Comparison of ENCODE assay signal across 8 cellular contexts in the genomic region with DNA sequence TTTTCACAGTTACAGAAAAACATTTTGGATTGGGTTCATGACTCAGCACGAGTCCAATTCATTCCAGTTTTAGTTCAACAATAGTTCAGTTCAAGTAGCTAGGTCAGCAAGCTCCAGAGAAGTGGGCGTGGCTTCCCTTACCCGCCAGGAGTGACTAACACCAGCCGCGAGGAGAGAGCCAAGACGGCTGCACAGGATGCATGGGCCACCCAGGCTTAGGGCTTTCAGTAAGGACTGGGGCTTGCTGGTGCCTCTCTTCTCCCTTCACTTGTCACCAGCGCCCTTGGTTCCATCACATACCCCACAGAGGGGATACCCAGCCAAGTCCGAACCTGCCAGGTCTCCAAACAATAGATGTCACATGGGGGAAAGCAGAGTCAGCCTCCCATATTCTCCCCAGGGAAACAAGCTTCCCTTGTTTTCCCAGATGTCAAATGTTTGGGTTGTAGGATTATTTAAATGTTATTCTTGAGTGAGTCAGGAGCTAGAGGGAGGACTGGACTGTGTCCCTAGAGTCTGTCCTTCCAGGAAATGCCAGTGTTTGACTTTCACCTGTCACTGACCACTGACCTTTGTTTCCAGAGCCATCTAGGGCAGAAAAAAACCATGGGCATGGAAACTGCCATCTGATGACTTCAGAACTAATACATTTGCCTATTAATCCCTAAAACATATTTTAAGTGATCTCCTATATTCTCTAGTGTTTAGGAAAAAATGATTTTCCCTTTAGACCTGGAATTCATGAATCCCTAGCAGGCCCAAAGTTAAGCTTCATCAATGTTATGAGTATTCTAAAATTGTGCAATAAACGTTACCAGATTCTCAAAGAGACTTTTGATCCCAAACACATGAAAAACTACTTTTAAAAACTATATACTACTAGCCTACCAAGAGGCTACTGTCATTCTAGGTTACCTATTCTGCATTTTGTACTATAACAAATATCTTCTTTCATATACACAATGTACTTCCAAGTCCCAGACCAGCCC. TPM values are rescaled to one million over a fixed set of nuclear protein-coding genes. Genes with fewer than 3 reads are reported as not detected.
A peak's percentile ranks its signal among the peaks of the same experiment; 100 is the strongest.
DNase-seq lines count a peak whose midpoint lies in the region; ATAC-seq and TF ChIP-seq lines count a peak whose summit lies in the region.

No MANE protein-coding gene starts in this region.

- TF ChIP-seq POLR2A in ovary (IDR thresholded peaks at IDR 0.05), result no peak

- H3K36me3 Mint-ChIP-seq in type B pancreatic cell, result peaks cover 23% of the 10 kb centered on the region

- 7 to 9% (median 8%) methylated on average over 9 of the region's 9 CpGs for WGBS in ovary, 3 donors

- no peaks in the 10 kb centered on the region for H3K9me3 ChIP-seq in ovary

- peak; percentile 25 for ATAC-seq in stimulated activated naive CD8-positive, alpha-beta T cell treated with anti-CD3 and anti-CD28 coated beads, Interleukin-15, Interleukin-2, amounts not matched to agents 100 U/mL and 50 U/mL, for 24 hours
- no peak for ATAC-seq in stimulated activated naive CD8-positive, alpha-beta T cell treated with anti-CD3 and anti-CD28 coated beads, Interleukin-15, amount 100 ng/mL, for 72 hours
- ATAC-seq in foreskin keratinocyte (peak; percentile 98), GM18520 (IDR thresholded peaks at IDR 0.05; ENCODE audit: unreplicated experiment) (no peak)

- TF ChIP-seq CTCF in foreskin keratinocyte (conservative IDR thresholded peaks at IDR 0.05) (no peak), ovary (IDR thresholded peaks at IDR 0.05) (no peak), type B pancreatic cell (conservative IDR thresholded peaks at IDR 0.05) (no peak)

- H3K4me1 ChIP-seq in foreskin keratinocyte (no peaks in the 10 kb centered on the region), ovary (ENCODE audit: insufficient read depth) (peaks cover 17% of the 10 kb centered on the region)

- no peak overlapping the region for H3K27ac ChIP-seq in foreskin keratinocyte
- peak overlapping the region in 1 of 2 donors; percentile 51 for H3K27ac ChIP-seq in ovary

- DNase-seq in stimulated activated naive CD8-positive, alpha-beta T cell treated with anti-CD3 and anti-CD28 coated beads, Interleukin-15, Interleukin-2, amounts not matched to agents 100 U/mL and 50 U/mL, for 24 hours, result no peak
- DNase-seq in stimulated activated naive CD8-positive, alpha-beta T cell treated with anti-CD3 and anti-CD28 coated beads, Interleukin-15, amount 100 ng/mL, for 72 hours, result no peak
- peak; percentile 58 to 69 for DNase-seq in activated CD4-positive, alpha-beta T cell treated with anti-CD3 and anti-CD28 coated beads, Interleukin-2, amount 50 U/mL, for 48 hours
- DNase-seq in foreskin keratinocyte, result peak; percentile 74 to 82
- DNase-seq in ovary, result peak; percentile 93 to 97 (median 96)
- DNase-seq in type B pancreatic cell (ENCODE audit: extremely low spot score, unreplicated experiment), result no peak
- DNase-seq in GF-D8 (lab: John Stamatoyannopoulos, UW), result no peak

- H3K27me3 Mint-ChIP-seq in stimulated activated naive CD8-positive, alpha-beta T cell treated with anti-CD3 and anti-CD28 coated beads, Interleukin-15, amount 100 ng/mL, for 72 hours, result peaks cover 14% of the 10 kb centered on the region
- peaks cover 5% of the 10 kb centered on the region for H3K27me3 Mint-ChIP-seq in type B pancreatic cell

- H3K9me3 Mint-ChIP-seq in stimulated activated naive CD8-positive, alpha-beta T cell treated with anti-CD3 and anti-CD28 coated beads, Interleukin-15, amount 100 ng/mL, for 72 hours, result no peaks in the 10 kb centered on the region
- H3K9me3 Mint-ChIP-seq in type B pancreatic cell, result no peaks in the 10 kb centered on the region

- H3K4me1 Mint-ChIP-seq in stimulated activated naive CD8-positive, alpha-beta T cell treated with anti-CD3 and anti-CD28 coated beads, Interleukin-15, amount 100 ng/mL, for 72 hours, result no peaks in the 10 kb centered on the region
- H3K4me1 Mint-ChIP-seq in type B pancreatic cell (ENCODE audit: unreplicated experiment), result peaks cover 21% of the 10 kb centered on the region

- H3K4me3 Mint-ChIP-seq in stimulated activated naive CD8-positive, alpha-beta T cell treated with anti-CD3 and anti-CD28 coated beads, Interleukin-15, amount 100 ng/mL, for 72 hours, result no peak overlapping the region
- no peak overlapping the region for H3K4me3 Mint-ChIP-seq in type B pancreatic cell

- no peaks in the 10 kb centered on the region for H3K27me3 ChIP-seq in foreskin keratinocyte
- H3K27me3 ChIP-seq in ovary, result no peaks in the 10 kb centered on the region

- no peak for TF ChIP-seq EP300 in ovary (IDR thresholded peaks at IDR 0.05)

- no peak overlapping the region for H3K4me3 ChIP-seq in ovary

- intact Hi-C loops in ovary (cut with DNase I), result loop anchor here in 1 of 4 donors (10.0 kb wide), 1 partner anchor 63 kb away; the partner anchor contains the start of gene ADAM19

- no peak overlapping the region for H3K27ac Mint-ChIP-seq in stimulated activated naive CD8-positive, alpha-beta T cell treated with anti-CD3 and anti-CD28 coated beads, Interleukin-15, amount 100 ng/mL, for 72 hours
- H3K27ac Mint-ChIP-seq in type B pancreatic cell, result no peak overlapping the region

- no peaks in the 10 kb centered on the region for H3K36me3 ChIP-seq in ovary

RNA-seq across cellular contexts. Expression of gene NIPAL4, which starts 51.9 kb away (rescaled TPM):
- total RNA-seq in foreskin keratinocyte, result 5.6 and 13.0 TPM in 2 replicates
- 4.7 and 8.6 TPM in 2 replicates for polyA plus RNA-seq in foreskin keratinocyte
- total RNA-seq in ovary, result under 1 TPM in 1 of 7 donors, not detected in 6; 0.80 TPM
- polyA plus RNA-seq in ovary, result not detected
- 0.46 and 0.59 TPM in 2 replicates for total RNA-seq in type B pancreatic cell (ENCODE audit: low replicate concordance)

Comparison
In these comparisons a context has a peak if more than half of its experiments do, and no peak if none do; other contexts are left out.
1. ATAC-seq: peak in stimulated activated naive CD8-positive, alpha-beta T cell treated with anti-CD3 and anti-CD28 coated beads, Interleukin-15, Interleukin-2, amounts not matched to agents 100 U/mL and 50 U/mL, for 24 hours (single experiment) and foreskin keratinocyte (single experiment); none in stimulated activated naive CD8-positive, alpha-beta T cell treated with anti-CD3 and anti-CD28 coated beads, Interleukin-15, amount 100 ng/mL, for 72 hours (single experiment) and GM18520 (single experiment).
2. DNase-seq: peak in activated CD4-positive, alpha-beta T cell treated with anti-CD3 and anti-CD28 coated beads, Interleukin-2, amount 50 U/mL, for 48 hours (2 of 2), foreskin keratinocyte (2 of 2) and ovary (5 of 5); none in stimulated activated naive CD8-positive, alpha-beta T cell treated with anti-CD3 and anti-CD28 coated beads, Interleukin-15, Interleukin-2, amounts not matched to agents 100 U/mL and 50 U/mL, for 24 hours (single experiment), stimulated activated naive CD8-positive, alpha-beta T cell treated with anti-CD3 and anti-CD28 coated beads, Interleukin-15, amount 100 ng/mL, for 72 hours (0 of 2), type B pancreatic cell (single experiment) and GF-D8 (single experiment).